ENCODE assay signal across 14 cellular contexts in the genomic region with DNA sequence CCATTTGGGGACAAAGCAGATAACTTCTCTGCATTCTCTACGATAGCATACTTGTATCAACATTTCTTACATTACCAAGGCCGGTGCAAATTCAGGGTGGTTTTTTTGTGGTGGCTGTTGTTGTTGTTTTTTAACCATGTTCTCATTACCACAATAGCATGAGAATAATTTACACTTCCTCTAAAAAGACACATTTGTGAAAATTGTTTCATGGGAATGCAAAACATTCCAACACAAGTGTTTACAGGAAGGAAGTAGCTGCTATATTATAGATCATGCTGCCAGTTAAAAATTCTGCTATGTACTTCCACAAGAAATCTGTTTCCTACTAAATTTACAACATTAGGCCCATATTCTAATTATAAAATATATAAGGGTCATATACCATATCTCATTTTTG.
DNase-seq lines count a peak whose midpoint lies in the region; ATAC-seq and TF ChIP-seq lines count a peak whose summit lies in the region.
"Had no signal": no experiment of that assay in that cellular context is flagged by ENCODE, and none has a peak within 500 bp of the region (broad histone marks: within the 10 kb centered on the region; RNA-seq: fewer than 3 reads in every experiment).

No MANE protein-coding gene starts in this region.

- H3K27me3 ChIP-seq in HUES64 (ENCODE audit: insufficient read depth, low read length), result no peaks in the 10 kb centered on the region
- H3K27me3 ChIP-seq in brain microvascular endothelial cell (replicated peaks), result no peaks in the 10 kb centered on the region
- no peaks in the 10 kb centered on the region for H3K27me3 ChIP-seq in transverse colon

- peaks cover 9% of the 10 kb centered on the region for H3K9me3 Mint-ChIP-seq in mesothelial cell of epicardium
- H3K9me3 Mint-ChIP-seq: activated CD4-positive, alpha-beta memory T cell treated with anti-CD3 and anti-CD28 coated beads, Interleukin-2, amount 10 ng/mL, durations not matched to agents 7 days and 5 days; CD8-positive, alpha-beta T cell had no signal

- in situ Hi-C loops in brain microvascular endothelial cell (cut with HindIII; ENCODE audit: low pct_ligation_motif_present, low sequenced_read_pairs) (no loop called here), transverse colon (cut with MboI; ENCODE audit: low pct_ligation_motif_present in 1 of 4, low pct_unique_long_range_greater_than_20kb in 1 of 4, low sequenced_read_pairs in 3 of 4) (no loop called here)

- H3K4me1 Mint-ChIP-seq in mesothelial cell of epicardium, result peaks cover 58% of the 10 kb centered on the region
- H3K4me1 Mint-ChIP-seq: activated CD4-positive, alpha-beta memory T cell treated with anti-CD3 and anti-CD28 coated beads, Interleukin-2, amount 10 ng/mL, durations not matched to agents 7 days and 5 days had no signal

- peak overlapping the region; percentile 94 for H3K27ac Mint-ChIP-seq in mesothelial cell of epicardium
- H3K27ac Mint-ChIP-seq: activated CD4-positive, alpha-beta memory T cell treated with anti-CD3 and anti-CD28 coated beads, Interleukin-2, amount 10 ng/mL, durations not matched to agents 7 days and 5 days; CD8-positive, alpha-beta T cell had no signal

- no peak for TF ChIP-seq CTCF in brain microvascular endothelial cell (IDR thresholded peaks at IDR 0.05; ENCODE audit: low read depth, low read length, missing control alignments)
- no peak for TF ChIP-seq CTCF in mesothelial cell of epicardium (IDR thresholded peaks at IDR 0.05; ENCODE audit: unreplicated experiment)
- no peak for TF ChIP-seq CTCF in transverse colon (IDR thresholded peaks at IDR 0.05)

- ATAC-seq in HG02623 (IDR thresholded peaks at IDR 0.05; ENCODE audit: unreplicated experiment), result no peak
- ATAC-seq: CD8-positive, alpha-beta T cell had no signal

- H3K27ac ChIP-seq in HUES64 (ENCODE audit: low read depth, low read length), result peak overlapping the region; percentile 38
- peak overlapping the region; percentile 82 for H3K27ac ChIP-seq in brain microvascular endothelial cell
- peak overlapping the region in 3 of 4 donors; percentile 2 to 18 (median 16) for H3K27ac ChIP-seq in transverse colon
- H3K27ac ChIP-seq: RWPE1 had no signal

- TF ChIP-seq EP300 in transverse colon (IDR thresholded peaks at IDR 0.05; ENCODE audit: low read depth), result no peak

- no peak overlapping the region for H3K4me3 ChIP-seq in HUES64 (ENCODE audit: low read length)
- no peak overlapping the region for H3K4me3 ChIP-seq in brain microvascular endothelial cell (ENCODE audit: low read depth, low read length)
- no peak overlapping the region for H3K4me3 ChIP-seq in transverse colon

- no peaks in the 10 kb centered on the region for H3K9me3 ChIP-seq in HUES64 (ENCODE audit: insufficient read depth, low read depth, low read length)
- H3K9me3 ChIP-seq in transverse colon, result no peaks in the 10 kb centered on the region

- no peak for DNase-seq in brain microvascular endothelial cell
- no peak for DNase-seq in mesothelial cell of epicardium (ENCODE audit: low spot score in 2 of 2, unreplicated experiment in 2 of 2)
- no peak for DNase-seq in transverse colon
- no peak for DNase-seq in cerebellar nuclear complex (lab: John Stamatoyannopoulos, UW)
- no peak for DNase-seq in activated effector memory CD4-positive, alpha-beta T cell treated with anti-CD3 and anti-CD28 coated beads, Interleukin-2, amount 50 U/mL, for 16 hours
- DNase-seq: activated CD4-positive, alpha-beta memory T cell treated with anti-CD3 and anti-CD28 coated beads, Interleukin-2, amount 10 ng/mL, durations not matched to agents 7 days and 5 days; CD8-positive, alpha-beta T cell; NCI-H1436; NCI-H524; stimulated activated CD4-positive, alpha-beta T cell treated with anti-CD3 and anti-CD28 coated beads, Interleukin-4, amount 100 ng/mL, for 4 hours; stimulated activated naive CD4-positive, alpha-beta T cell had no signal

- no peak for TF ChIP-seq POLR2A in transverse colon (IDR thresholded peaks at IDR 0.05)

- 78% methylated on average over 1 of the region's 2 CpGs for WGBS in HUES64
- WGBS in transverse colon (ENCODE audit: low coverage in 1 of 2), 2 donors, result 72 to 77% methylated on average over 2 of the region's 2 CpGs

- peaks cover 61% of the 10 kb centered on the region for H3K4me1 ChIP-seq in HUES64 (ENCODE audit: insufficient read depth, low read length)
- H3K4me1 ChIP-seq in transverse colon, result peaks cover 0 to 30% (median 13%) of the 10 kb centered on the region in 4 donors

- H3K36me3 ChIP-seq in HUES64 (ENCODE audit: insufficient read depth, low read length) (no peaks in the 10 kb centered on the region), brain microvascular endothelial cell (replicated peaks) (peaks cover 1% of the 10 kb centered on the region), transverse colon (no peaks in the 10 kb centered on the region)

- peaks cover 8% of the 10 kb centered on the region for H3K36me3 Mint-ChIP-seq in mesothelial cell of epicardium
- H3K36me3 Mint-ChIP-seq: CD8-positive, alpha-beta T cell had no signal

- no peaks in the 10 kb centered on the region for H3K27me3 Mint-ChIP-seq in mesothelial cell of epicardium (ENCODE audit: low read depth)

- peak overlapping the region; percentile 9 for H3K4me3 Mint-ChIP-seq in mesothelial cell of epicardium
- H3K4me3 Mint-ChIP-seq: activated CD4-positive, alpha-beta memory T cell treated with anti-CD3 and anti-CD28 coated beads, Interleukin-2, amount 10 ng/mL, durations not matched to agents 7 days and 5 days; CD8-positive, alpha-beta T cell had no signal

- H3K9ac ChIP-seq in HUES64 (ENCODE audit: low read depth, low read length), result no peak overlapping the region

- intact Hi-C loops in transverse colon (cut with DNase I; ENCODE audit: low total_unique reads), result no loop called here

Comparison
In these comparisons a context has a peak if more than half of its experiments do, and no peak if none do; other contexts are left out.
1. H3K27ac ChIP-seq: peak in every context shown above with its lines; median percentile 82 in brain microvascular endothelial cell; 38 in HUES64; 16 in transverse colon.